ENCODE assay signal across 19 cellular contexts in the genomic region with DNA sequence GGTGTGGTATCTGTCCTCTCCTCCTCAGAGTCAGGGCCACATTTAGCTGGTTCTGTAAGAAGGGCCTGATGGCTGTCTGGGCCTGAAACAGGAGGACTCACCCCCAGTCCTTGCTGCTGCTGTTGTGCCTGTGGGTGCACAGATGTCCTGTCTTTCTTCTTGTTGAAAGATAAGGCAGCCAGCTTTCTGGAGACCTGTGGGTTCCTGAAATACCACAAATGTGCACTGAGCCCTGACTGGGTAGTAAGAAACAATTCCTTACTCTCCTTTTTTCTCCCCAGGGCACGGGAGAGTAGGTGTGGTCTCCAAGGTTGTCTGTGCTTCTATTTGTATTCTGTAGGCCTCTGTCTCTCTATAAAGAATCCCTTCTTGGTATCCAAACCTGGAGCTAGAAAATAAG.
"Had no signal": no experiment of that assay in that cellular context is flagged by ENCODE, and none has a peak within 500 bp of the region (broad histone marks: within the 10 kb centered on the region; RNA-seq: fewer than 3 reads in every experiment).

No MANE protein-coding gene starts in this region.

- DNase-seq: activated CD4-positive, alpha-beta T cell treated with anti-CD3 and anti-CD28 coated beads, Interleukin-2, amount 10 ng/mL, durations not matched to agents 24 days and 14 days; activated CD8-positive, alpha-beta T cell treated with anti-CD3 and anti-CD28 coated beads, Interleukin-2, amount 10 ng/mL, durations not matched to agents 7 days and 5 days; activated naive CD4-positive, alpha-beta T cell treated with anti-CD3 and anti-CD28 coated beads, Interleukin-2, amount 10 ng/mL, durations not matched to agents 7 days and 5 days; activated T-cell treated with anti-CD3 and anti-CD28 coated beads, Interleukin-2, amount 50 U/mL, for 4 hours; aorta; brain microvascular endothelial cell; colonic mucosa; endodermal cell; erythroblast; lower lobe of right lung; sigmoid colon; stimulated activated CD4-positive, alpha-beta T cell treated with anti-CD3 and anti-CD28 coated beads, Interleukin-1b, Interleukin-23, amount 100 ng/mL, for 48 hours; stimulated activated naive CD4-positive, alpha-beta T cell treated with Interleukin-2 at 50 U/mL for 16 hours; T-cell; uterus had no signal

- H3K79me2 ChIP-seq: hepatocyte had no signal

- H3K9me3 ChIP-seq: colonic mucosa, uterus had no signal

- H3K4me1 ChIP-seq: colonic mucosa, sigmoid colon, tibial nerve, uterus had no signal

- H3K27ac ChIP-seq: brain microvascular endothelial cell, colonic mucosa, hepatocyte, lower lobe of right lung, sigmoid colon, tibial nerve, uterus had no signal

- H2AFZ ChIP-seq: hepatocyte had no signal

- H3K36me3 ChIP-seq: brain microvascular endothelial cell, colonic mucosa, lower lobe of right lung, sigmoid colon, tibial nerve, uterus had no signal

- H3K4me3 ChIP-seq: colonic mucosa, hepatocyte, lower lobe of right lung, sigmoid colon, tibial nerve, uterus had no signal

- H3K4me2 ChIP-seq: hepatocyte had no signal

- FAIRE-seq: islet of Langerhans had no signal

- ATAC-seq: activated CD8-positive, alpha-beta T cell treated with anti-CD3 and anti-CD28 coated beads, Interleukin-2, amount 10 ng/mL, durations not matched to agents 7 days and 5 days; activated T-cell treated with anti-CD3 and anti-CD28 coated beads, Interleukin-2, amount 50 U/mL, for 4 hours; natural killer cell treated with Interleukin-12 subunit alpha and Interleukin-12 subunit beta and Interleukin-15 and Interleukin-18, amount 100 ng/mL, for 72 hours; T-cell had no signal

- H3K27me3 ChIP-seq: brain microvascular endothelial cell, colonic mucosa, hepatocyte, sigmoid colon, tibial nerve, uterus had no signal
